8 cellular contexts compared by ENCODE assay signal in the genomic region with DNA sequence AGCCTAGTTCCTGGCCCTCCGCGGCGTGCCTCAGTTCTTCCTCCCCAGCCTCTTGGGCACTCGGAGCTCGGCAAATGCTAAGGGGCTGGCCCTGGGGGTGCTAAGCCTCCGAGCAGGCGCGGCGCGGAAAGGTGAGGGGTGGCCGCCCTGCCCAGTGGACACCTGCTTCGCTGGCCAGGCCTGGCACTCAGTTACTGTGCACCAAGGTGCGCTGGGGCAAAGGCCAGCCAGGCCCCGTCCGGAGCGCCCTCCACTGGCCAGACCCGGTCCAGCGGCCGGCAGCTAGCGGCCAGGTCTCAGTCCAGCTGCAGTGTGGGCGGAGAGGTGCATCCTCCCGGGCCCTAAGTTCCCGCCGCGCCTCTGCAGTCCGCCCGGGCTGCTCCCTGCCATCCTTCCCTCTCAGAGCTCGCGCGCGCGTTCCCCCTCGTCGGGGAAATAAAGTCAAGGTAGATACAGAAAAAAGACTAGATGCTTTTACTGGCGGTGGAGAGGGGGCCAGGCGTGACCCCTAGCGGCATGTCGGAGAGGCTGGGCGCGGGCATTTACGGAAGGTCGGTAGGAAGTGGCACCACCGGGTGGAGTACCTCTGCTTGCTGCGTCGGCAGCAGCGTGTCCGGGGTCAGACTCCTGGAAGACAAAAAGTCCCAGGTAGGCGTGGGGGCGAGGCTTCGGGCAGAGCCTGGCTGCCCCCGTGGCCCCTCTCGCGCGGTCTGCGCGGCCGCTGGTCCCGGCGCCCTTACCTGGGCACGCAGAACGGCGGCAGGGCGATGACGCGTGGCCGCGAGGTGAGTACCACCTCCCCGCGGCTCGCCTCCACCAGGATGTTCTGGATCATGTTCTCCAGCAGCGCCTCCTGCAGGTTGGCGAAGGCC. TPM values are rescaled to one million over a fixed set of nuclear protein-coding genes. Genes with fewer than 3 reads are reported as not detected.
A peak's percentile ranks its signal among the peaks of the same experiment; 100 is the strongest.
DNase-seq lines count a peak whose midpoint lies in the region; ATAC-seq lines count a peak whose summit lies in the region.

No MANE protein-coding gene starts in this region.

- H3K36me3 Mint-ChIP-seq in activated naive CD8-positive, alpha-beta T cell treated with anti-CD3 and anti-CD28 coated beads for 36 hours, result no peaks in the 10 kb centered on the region

- H3K4me3 ChIP-seq in iPS DF 6.9 (ENCODE audit: low read length), result peak overlapping the region; percentile 42; the same call in 1 of the 2 replicates

- H3K36me3 ChIP-seq in iPS DF 6.9 (ENCODE audit: control insufficient read depth, insufficient read depth, low read length), result no peaks in the 10 kb centered on the region

- no peaks in the 10 kb centered on the region for H3K9me3 ChIP-seq in iPS DF 6.9 (ENCODE audit: control insufficient read depth, insufficient read depth, low read length)

- no peak for ATAC-seq in GM18511 (IDR thresholded peaks at IDR 0.05; ENCODE audit: unreplicated experiment)

- H3K4me3 Mint-ChIP-seq in activated naive CD8-positive, alpha-beta T cell treated with anti-CD3 and anti-CD28 coated beads for 36 hours, result peak overlapping the region; percentile 70

- peak; percentile 46 to 72 for DNase-seq in NCI-H524 (lab: John Stamatoyannopoulos, UW)
- no peak for DNase-seq in NCI-H524 treated with DMSO at 0.1 percent for 48 hours (lab: John Stamatoyannopoulos, UW)
- DNase-seq in NCI-H526 (lab: John Stamatoyannopoulos, UW), result peak; percentile 80 to 96
- peak; percentile 69 for DNase-seq in activated naive CD8-positive, alpha-beta T cell treated with anti-CD3 and anti-CD28 coated beads for 36 hours
- DNase-seq in iPS DF 6.9 (ENCODE audit: low read depth, low spot score), result no peak
- DNase-seq in stimulated activated CD4-positive, alpha-beta T cell treated with anti-CD3 and anti-CD28 coated beads, Interleukin-4, amount 100 ng/mL, for 48 hours (ENCODE audit: low read depth in 2 of 2), result peak; percentile 47 to 55
- DNase-seq in DMS114 treated with DMSO at 0.1 percent for 48 hours (lab: John Stamatoyannopoulos, UW; ENCODE audit: unreplicated experiment), result no peak

- peaks cover 92% of the 10 kb centered on the region for H3K27me3 Mint-ChIP-seq in activated naive CD8-positive, alpha-beta T cell treated with anti-CD3 and anti-CD28 coated beads for 36 hours

- no CpG with 5 or more reads among the region's 72 CpGs for WGBS in iPS DF 6.9 (ENCODE audit: insufficient coverage, insufficient read length)

- H3K4me1 Mint-ChIP-seq in activated naive CD8-positive, alpha-beta T cell treated with anti-CD3 and anti-CD28 coated beads for 36 hours, result peaks cover 10% of the 10 kb centered on the region

- no peaks in the 10 kb centered on the region for H3K9me3 Mint-ChIP-seq in activated naive CD8-positive, alpha-beta T cell treated with anti-CD3 and anti-CD28 coated beads for 36 hours

- H3K4me1 ChIP-seq in iPS DF 6.9 (ENCODE audit: control insufficient read depth, insufficient read depth, low read length), result peaks cover 7% of the 10 kb centered on the region; the same call in 1 of the 2 replicates

- H3K27me3 ChIP-seq in iPS DF 6.9 (ENCODE audit: control insufficient read depth, insufficient read depth, low read length), result peaks cover 63% of the 10 kb centered on the region

- no peak overlapping the region for H3K27ac Mint-ChIP-seq in activated naive CD8-positive, alpha-beta T cell treated with anti-CD3 and anti-CD28 coated beads for 36 hours

- no peak overlapping the region for H3K27ac ChIP-seq in iPS DF 6.9 (ENCODE audit: low read length)

RNA-seq across cellular contexts. Expression of a gene that starts 9.4 kb away (rescaled TPM):
- total RNA-seq in activated naive CD8-positive, alpha-beta T cell treated with anti-CD3 and anti-CD28 coated beads for 36 hours, result not detected

RNA-seq across cellular contexts. Expression of a gene that starts 17.6 kb away (rescaled TPM):
- total RNA-seq in activated naive CD8-positive, alpha-beta T cell treated with anti-CD3 and anti-CD28 coated beads for 36 hours, result not detected

RNA-seq across cellular contexts. Expression of a gene that starts 38.7 kb away (rescaled TPM):
- not detected for total RNA-seq in activated naive CD8-positive, alpha-beta T cell treated with anti-CD3 and anti-CD28 coated beads for 36 hours

RNA-seq across cellular contexts. Expression of a gene that starts 43.2 kb away (rescaled TPM):
- total RNA-seq in activated naive CD8-positive, alpha-beta T cell treated with anti-CD3 and anti-CD28 coated beads for 36 hours, result not detected

RNA-seq across cellular contexts. Expression of a gene that starts 58.1 kb away (rescaled TPM):
- not detected for total RNA-seq in activated naive CD8-positive, alpha-beta T cell treated with anti-CD3 and anti-CD28 coated beads for 36 hours

Comparison
In these comparisons a context has a peak if more than half of its experiments do, and no peak if none do; other contexts are left out.
1. DNase-seq: peak in NCI-H524 (2 of 2), NCI-H526 (2 of 2), activated naive CD8-positive, alpha-beta T cell treated with anti-CD3 and anti-CD28 coated beads for 36 hours (single experiment) and stimulated activated CD4-positive, alpha-beta T cell treated with anti-CD3 and anti-CD28 coated beads, Interleukin-4, amount 100 ng/mL, for 48 hours (2 of 2); none in NCI-H524 treated with DMSO at 0.1 percent for 48 hours (single experiment), iPS DF 6.9 (single experiment) and DMS114 treated with DMSO at 0.1 percent for 48 hours (single experiment).